8 cellular contexts compared by ENCODE assay signal in the genomic region with DNA sequence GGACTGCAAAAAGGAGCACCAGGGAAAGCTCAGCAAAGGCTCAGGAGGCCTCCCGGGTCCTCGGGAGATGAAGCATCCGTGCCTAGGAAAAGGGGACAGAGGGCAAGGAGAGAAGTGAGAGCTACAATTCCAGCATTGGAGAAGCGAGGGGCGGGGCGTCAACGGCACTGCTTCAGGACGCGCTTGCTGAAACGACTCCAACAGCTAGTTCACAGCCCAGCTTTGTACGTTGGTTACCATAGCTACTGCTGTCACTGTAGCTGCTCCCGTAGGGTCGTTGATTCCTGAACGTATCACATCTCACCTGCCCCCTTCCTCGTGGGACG.
A peak's percentile ranks its signal among the peaks of the same experiment; 100 is the strongest.
DNase-seq lines count a peak whose midpoint lies in the region; ATAC-seq and TF ChIP-seq lines count a peak whose summit lies in the region.

No MANE protein-coding gene starts in this region.

- DNase-seq in BE2C: no peak
- no peak for DNase-seq in Karpas-422
- no peak for DNase-seq in erythroblast (lab: John Stamatoyannopoulos, UW)
- DNase-seq in effector CD4-positive, alpha-beta T cell: no peak
- no peak for DNase-seq in mucosa of gallbladder (ENCODE audit: low spot score)

- no peaks in the 10 kb centered on the region for H4K20me1 ChIP-seq in Karpas-422 (ENCODE audit: insufficient read depth, low read depth, low read length)

- H3K36me3 Mint-ChIP-seq in dendritic cell treated with granulocyte-macrophage colony-stimulating factor and Interleukin-4, amounts not matched to agents 40 ng/mL and 50 ng/mL, for 4 days (ENCODE audit: low read depth): no peaks in the 10 kb centered on the region

- H3K9ac ChIP-seq in Karpas-422 (ENCODE audit: low read length): no peak overlapping the region
- H3K9ac ChIP-seq in mucosa of stomach (ENCODE audit: low read length): peak overlapping the region; percentile 58

- peaks cover 46% of the 10 kb centered on the region for H3K4me1 ChIP-seq in BE2C
- peaks cover 12% of the 10 kb centered on the region for H3K4me1 ChIP-seq in Karpas-422 (ENCODE audit: low read length)
- peaks cover 16% of the 10 kb centered on the region for H3K4me1 ChIP-seq in mucosa of stomach (ENCODE audit: control insufficient read depth, insufficient read depth, low read length)

- peaks cover 45% of the 10 kb centered on the region for H3K27me3 Mint-ChIP-seq in dendritic cell treated with granulocyte-macrophage colony-stimulating factor and Interleukin-4, amounts not matched to agents 40 ng/mL and 50 ng/mL, for 4 days

- peak overlapping the region; percentile 69 for H3K4me2 ChIP-seq in Karpas-422 (ENCODE audit: low read depth, low read length, poor library complexity, severe bottlenecking)

- ATAC-seq in GM21447 (IDR thresholded peaks at IDR 0.05; ENCODE audit: unreplicated experiment): peak; percentile 34

- H3K9me3 Mint-ChIP-seq in dendritic cell treated with granulocyte-macrophage colony-stimulating factor and Interleukin-4, amounts not matched to agents 40 ng/mL and 50 ng/mL, for 4 days: no peaks in the 10 kb centered on the region

- H3K9me2 ChIP-seq in Karpas-422 (replicated peaks; ENCODE audit: insufficient read depth, low read length): no peaks in the 10 kb centered on the region

- peaks cover 45% of the 10 kb centered on the region for H3K36me3 ChIP-seq in BE2C
- no peaks in the 10 kb centered on the region for H3K36me3 ChIP-seq in Karpas-422 (ENCODE audit: insufficient read depth, low read length)
- H3K36me3 ChIP-seq in mucosa of stomach (ENCODE audit: control insufficient read depth, insufficient read depth, low read length): no peaks in the 10 kb centered on the region

- TF ChIP-seq POLR2A in erythroblast (IDR thresholded peaks at IDR 0.05; ENCODE audit: low read length): no peak

- no peaks in the 10 kb centered on the region for H3K9me3 ChIP-seq in BE2C
- no peaks in the 10 kb centered on the region for H3K9me3 ChIP-seq in Karpas-422 (ENCODE audit: low read length)
- no peaks in the 10 kb centered on the region for H3K9me3 ChIP-seq in mucosa of stomach (ENCODE audit: control insufficient read depth, low read length)

- H3K4me3 Mint-ChIP-seq in dendritic cell treated with granulocyte-macrophage colony-stimulating factor and Interleukin-4, amounts not matched to agents 40 ng/mL and 50 ng/mL, for 4 days: peak overlapping the region; percentile 76

- H3K4me3 ChIP-seq in BE2C (ENCODE audit: low read depth, low read length): peak overlapping the region; percentile 19
- H3K4me3 ChIP-seq in Karpas-422 (ENCODE audit: low read length): peak overlapping the region; percentile 52; the same call in 1 of the 2 replicates
- H3K4me3 ChIP-seq in mucosa of stomach (ENCODE audit: low read length): peak overlapping the region; percentile 51

- H3K27me3 ChIP-seq in BE2C (no peaks in the 10 kb centered on the region), Karpas-422 (ENCODE audit: low read length) (no peaks in the 10 kb centered on the region), mucosa of stomach (ENCODE audit: control insufficient read depth, insufficient read depth, low read length) (peaks cover 28% of the 10 kb centered on the region)

- no peak for TF ChIP-seq CTCF in BE2C (IDR thresholded peaks at IDR 0.05; ENCODE audit: low read depth, low read length)

- intact Hi-C loops in dendritic cell treated with granulocyte-macrophage colony-stimulating factor and Interleukin-4, amounts not matched to agents 40 ng/mL and 50 ng/mL, for 4 days (cut with micrococcal nuclease): no loop called here

- no peak overlapping the region for H3K27ac ChIP-seq in Karpas-422 (ENCODE audit: low read length)

- peaks cover 18% of the 10 kb centered on the region for H3K4me1 Mint-ChIP-seq in dendritic cell treated with granulocyte-macrophage colony-stimulating factor and Interleukin-4, amounts not matched to agents 40 ng/mL and 50 ng/mL, for 4 days (ENCODE audit: low read depth)

- no peaks in the 10 kb centered on the region for H3K79me2 ChIP-seq in Karpas-422 (ENCODE audit: low read length)

- no peak overlapping the region for H3K27ac Mint-ChIP-seq in dendritic cell treated with granulocyte-macrophage colony-stimulating factor and Interleukin-4, amounts not matched to agents 40 ng/mL and 50 ng/mL, for 4 days

- H2AFZ ChIP-seq in Karpas-422 (ENCODE audit: low read length): no peak overlapping the region
